1 cellular context compared by ENCODE assay signal in genomic region chr2:238574490-238575271, GRCh38.
TF ChIP-seq lines count a peak whose summit lies in the region.

No MANE protein-coding gene starts in this region.

TF ChIP-seq in GM23338, 12 proteins besides CTCF, POLR2A, EP300 and RAD21 (continued from another document):
- TF ChIP-seq REST (IDR thresholded peaks at IDR 0.05; ENCODE audit: unreplicated experiment) (no peak), JUNB (IDR thresholded peaks at IDR 0.05; ENCODE audit: unreplicated experiment) (no peak), ZNF462 (CRISPR knock-in tag; IDR thresholded peaks at IDR 0.05) (no peak), EZH2phosphoT487 (IDR thresholded peaks at IDR 0.05; ENCODE audit: unreplicated experiment) (no peak), POLR2AphosphoS5 (IDR thresholded peaks at IDR 0.05; ENCODE audit: low read depth) (no peak)
